9 cellular contexts compared by ENCODE assay signal in the genomic region with DNA sequence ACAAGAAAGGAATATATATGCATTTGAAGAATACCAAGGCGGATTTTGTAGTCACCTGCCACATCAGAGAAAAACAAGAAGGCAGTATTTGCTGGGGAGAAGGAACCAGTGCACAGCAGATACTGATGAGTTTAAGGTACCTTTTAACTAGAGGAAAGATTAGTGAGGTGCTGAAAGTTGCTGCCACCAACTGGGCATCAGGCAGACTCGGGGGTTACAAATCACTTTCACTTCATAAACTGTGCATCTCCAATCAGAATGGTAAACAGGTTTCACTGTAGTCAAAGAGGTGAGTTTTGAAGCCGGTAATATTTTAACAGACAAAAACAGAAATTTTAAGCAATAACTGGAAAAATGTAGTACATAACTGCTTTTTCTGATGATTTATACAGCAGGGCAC. TPM values are rescaled to one million over a fixed set of nuclear protein-coding genes. Genes with fewer than 3 reads are reported as not detected.
DNase-seq lines count a peak whose midpoint lies in the region; ATAC-seq and TF ChIP-seq lines count a peak whose summit lies in the region.
"Had no signal": no experiment of that assay in that cellular context is flagged by ENCODE, and none has a peak within 500 bp of the region (broad histone marks: within the 10 kb centered on the region; RNA-seq: fewer than 3 reads in every experiment).

No MANE protein-coding gene starts in this region.

- H3K4me2 ChIP-seq in DOHH2 (ENCODE audit: low read length), result no peak overlapping the region

- peaks cover 4% of the 10 kb centered on the region for H3K4me1 Mint-ChIP-seq in activated CD4-positive, alpha-beta memory T cell treated with anti-CD3 and anti-CD28 coated beads, Interleukin-2, amount 10 ng/mL, durations not matched to agents 7 days and 5 days
- H3K4me1 Mint-ChIP-seq in activated naive CD4-positive, alpha-beta T cell treated with anti-CD3 and anti-CD28 coated beads for 36 hours (ENCODE audit: low read depth), result peaks cover 6% of the 10 kb centered on the region

- CTCF ChIA-PET in activated CD4-positive, alpha-beta memory T cell treated with anti-CD3 and anti-CD28 coated beads, Interleukin-2, amount 10 ng/mL, durations not matched to agents 7 days and 5 days (lab: Charles Lee), result no interaction called here
- CTCF ChIA-PET in activated naive CD4-positive, alpha-beta T cell treated with anti-CD3 and anti-CD28 coated beads for 36 hours (lab: Charles Lee), result no interaction called here

- H3K27ac Mint-ChIP-seq in activated CD4-positive, alpha-beta memory T cell treated with anti-CD3 and anti-CD28 coated beads, Interleukin-2, amount 10 ng/mL, durations not matched to agents 7 days and 5 days, result no peak overlapping the region
- no peak overlapping the region for H3K27ac Mint-ChIP-seq in activated naive CD4-positive, alpha-beta T cell treated with anti-CD3 and anti-CD28 coated beads for 36 hours

- H3K36me3 Mint-ChIP-seq in activated CD4-positive, alpha-beta memory T cell treated with anti-CD3 and anti-CD28 coated beads, Interleukin-2, amount 10 ng/mL, durations not matched to agents 7 days and 5 days (ENCODE audit: low read depth), result no peaks in the 10 kb centered on the region
- no peaks in the 10 kb centered on the region for H3K36me3 Mint-ChIP-seq in activated naive CD4-positive, alpha-beta T cell treated with anti-CD3 and anti-CD28 coated beads for 36 hours (ENCODE audit: low read depth)

- H3K9me2 ChIP-seq in DOHH2 (replicated peaks; ENCODE audit: control insufficient read depth, low read length), result no peaks in the 10 kb centered on the region

- H3K4me3 Mint-ChIP-seq in activated CD4-positive, alpha-beta memory T cell treated with anti-CD3 and anti-CD28 coated beads, Interleukin-2, amount 10 ng/mL, durations not matched to agents 7 days and 5 days, result no peak overlapping the region
- no peak overlapping the region for H3K4me3 Mint-ChIP-seq in activated naive CD4-positive, alpha-beta T cell treated with anti-CD3 and anti-CD28 coated beads for 36 hours

- no peaks in the 10 kb centered on the region for H3K4me1 ChIP-seq in DOHH2 (ENCODE audit: control insufficient read depth, low read length)
- H3K4me1 ChIP-seq in ascending aorta, result peaks cover 0 to 28% of the 10 kb centered on the region in 2 donors

- TF ChIP-seq CTCF in DOHH2 (IDR thresholded peaks at IDR 0.05; ENCODE audit: low read depth, low read length, poor library complexity, severe bottlenecking), result peak; percentile 20
- TF ChIP-seq CTCF in ascending aorta (IDR thresholded peaks at IDR 0.05), result peak in 2 of 3 experiments; percentile 26 to 45

- no peaks in the 10 kb centered on the region for H3K79me2 ChIP-seq in DOHH2 (ENCODE audit: control insufficient read depth, low read length)

- H3K9me3 ChIP-seq in DOHH2 (ENCODE audit: control insufficient read depth, insufficient read depth, low read length) (no peaks in the 10 kb centered on the region), ascending aorta (no peaks in the 10 kb centered on the region)
- H3K9me3 ChIP-seq: SJSA1 had no signal

- H3F3A ChIP-seq in DOHH2 (ENCODE audit: control insufficient read depth, insufficient read depth), result no peaks in the 10 kb centered on the region

- H3K27me3 Mint-ChIP-seq in activated CD4-positive, alpha-beta memory T cell treated with anti-CD3 and anti-CD28 coated beads, Interleukin-2, amount 10 ng/mL, durations not matched to agents 7 days and 5 days, result peaks cover 34% of the 10 kb centered on the region
- H3K27me3 Mint-ChIP-seq in activated naive CD4-positive, alpha-beta T cell treated with anti-CD3 and anti-CD28 coated beads for 36 hours (ENCODE audit: low read depth), result peaks cover 26% of the 10 kb centered on the region

- intact Hi-C loops in ascending aorta (cut with DNase I), result loop anchor here (5.0 to 10.0 kb wide), 3 partner anchors 84 to 287 kb away; no protein-coding TSS in a partner anchor
- intact Hi-C loops in activated naive CD4-positive, alpha-beta T cell treated with anti-CD3 and anti-CD28 coated beads for 36 hours (cut with micrococcal nuclease), result loop anchor here (10.0 kb wide), 1 partner anchor 307 kb away; a partner anchor contains a TSS

- no peak for ATAC-seq in GM21619 (IDR thresholded peaks at IDR 0.05; ENCODE audit: unreplicated experiment)

- peak; percentile 32 for DNase-seq in HT-29 (ENCODE audit: low spot score)
- no peak for DNase-seq in ascending aorta (ENCODE audit: low spot score in 2 of 2)
- peak; percentile 69 to 77 for DNase-seq in lung microvascular endothelial cell (ENCODE audit: low read depth in 2 of 2)
- no peak for DNase-seq in activated gamma-delta T cell treated with Interleukin-2 at 50 U/mL for 16 hours
- no peak for DNase-seq in activated CD4-positive, alpha-beta memory T cell treated with anti-CD3 and anti-CD28 coated beads, Interleukin-2, amount 10 ng/mL, durations not matched to agents 7 days and 5 days
- DNase-seq in activated naive CD4-positive, alpha-beta T cell treated with anti-CD3 and anti-CD28 coated beads for 36 hours, result no peak

- H3K36me3 ChIP-seq in DOHH2 (ENCODE audit: control insufficient read depth, low read length), result no peaks in the 10 kb centered on the region
- no peaks in the 10 kb centered on the region for H3K36me3 ChIP-seq in ascending aorta

- H3K9me3 Mint-ChIP-seq in activated CD4-positive, alpha-beta memory T cell treated with anti-CD3 and anti-CD28 coated beads, Interleukin-2, amount 10 ng/mL, durations not matched to agents 7 days and 5 days, result no peaks in the 10 kb centered on the region
- no peaks in the 10 kb centered on the region for H3K9me3 Mint-ChIP-seq in activated naive CD4-positive, alpha-beta T cell treated with anti-CD3 and anti-CD28 coated beads for 36 hours

- H4K20me1 ChIP-seq in DOHH2 (ENCODE audit: control insufficient read depth, insufficient read depth, low read depth, low read length), result no peaks in the 10 kb centered on the region

- H3K27me3 ChIP-seq in DOHH2 (ENCODE audit: control insufficient read depth, low read length) (peaks cover 24% of the 10 kb centered on the region), ascending aorta (no peaks in the 10 kb centered on the region)
- H3K27me3 ChIP-seq: SJSA1 had no signal

- H3K27ac ChIP-seq in DOHH2 (ENCODE audit: low read depth, low read length) (no peak overlapping the region), ascending aorta (peak overlapping the region; percentile 96 to 97)
- H3K27ac ChIP-seq: SJSA1 had no signal

- H3K4me3 ChIP-seq in DOHH2 (ENCODE audit: low read length) (no peak overlapping the region), ascending aorta (peak overlapping the region; percentile 41 to 87)
- H3K4me3 ChIP-seq: SJSA1 had no signal

- POLR2A ChIA-PET in activated CD4-positive, alpha-beta memory T cell treated with anti-CD3 and anti-CD28 coated beads, Interleukin-2, amount 10 ng/mL, durations not matched to agents 7 days and 5 days (lab: Charles Lee), result no interaction called here

RNA-seq across cellular contexts. Expression of a gene that starts 4.1 kb away (rescaled TPM):
- 0.39 and 0.61 TPM in 2 replicates for total RNA-seq in HT-29 (2014; rRNA removed; shearing (Covaris generic))
- total RNA-seq in ascending aorta (164 TPM), lung microvascular endothelial cell (69.0 and 97.0 TPM in 2 replicates)
- total RNA-seq in activated CD4-positive, alpha-beta memory T cell treated with anti-CD3 and anti-CD28 coated beads, Interleukin-2, amount 10 ng/mL, durations not matched to agents 7 days and 5 days, result 1 to 10 TPM; 1.3 to 1.7 TPM
- under 1 TPM; 0.35 to 0.41 TPM for total RNA-seq in activated naive CD4-positive, alpha-beta T cell treated with anti-CD3 and anti-CD28 coated beads for 36 hours

Comparison
In these comparisons a context has a peak if more than half of its experiments do, and no peak if none do; other contexts are left out.
1. DNase-seq: peak in HT-29 (single experiment) and lung microvascular endothelial cell (2 of 2); none in ascending aorta (0 of 2), activated gamma-delta T cell treated with Interleukin-2 at 50 U/mL for 16 hours (single experiment), activated CD4-positive, alpha-beta memory T cell treated with anti-CD3 and anti-CD28 coated beads, Interleukin-2, amount 10 ng/mL, durations not matched to agents 7 days and 5 days (single experiment) and activated naive CD4-positive, alpha-beta T cell treated with anti-CD3 and anti-CD28 coated beads for 36 hours (single experiment).
2. RNA of a gene that starts 4.1 kb away (total RNA-seq): 164 TPM in ascending aorta (single experiment) and 69.0 to 97.0 TPM in lung microvascular endothelial cell; 1.3 to 1.7 TPM in activated CD4-positive, alpha-beta memory T cell treated with anti-CD3 and anti-CD28 coated beads, Interleukin-2, amount 10 ng/mL, durations not matched to agents 7 days and 5 days, 0.39 to 0.61 TPM in HT-29 and 0.35 to 0.41 TPM in activated naive CD4-positive, alpha-beta T cell treated with anti-CD3 and anti-CD28 coated beads for 36 hours; every median in the first group is over 10 times any median in the second.